ENCODE assay signal across 19 cellular contexts in genomic region chr21:33973268-33973667, GRCh38. TPM values are rescaled to one million over a fixed set of nuclear protein-coding genes. Genes with fewer than 3 reads are reported as not detected.
DNase-seq lines count a peak whose midpoint lies in the region; ATAC-seq, FAIRE-seq and TF ChIP-seq lines count a peak whose summit lies in the region.
"Had no signal": no experiment of that assay in that cellular context is flagged by ENCODE, and none has a peak within 500 bp of the region (broad histone marks: within the 10 kb centered on the region; RNA-seq: fewer than 3 reads in every experiment).

No MANE protein-coding gene starts in this region.

- H3K4me2 ChIP-seq in IMR-90 (ENCODE audit: low read depth, low read length), result no peak overlapping the region
- H3K4me2 ChIP-seq in astrocyte (ENCODE audit: low read length), result no peak overlapping the region
- H3K4me2 ChIP-seq in OCI-LY7 (ENCODE audit: low read length), result no peak overlapping the region

- POLR2A ChIA-PET in IMR-90 (lab: Charles Lee; ENCODE audit: unreplicated experiment), result interaction anchor here (0.6 kb wide), 1 partner anchor 595 kb away, joined by 3 read pairs; no protein-coding TSS in a partner anchor
- POLR2A ChIA-PET in OCI-LY7 (lab: Charles Lee), result interaction anchor here (1.5 kb wide), 1 partner anchor 9 kb away, joined by 3 read pairs; no protein-coding TSS in a partner anchor

- H3K9me3 Mint-ChIP-seq in activated naive CD4-positive, alpha-beta T cell treated with anti-CD3 and anti-CD28 coated beads, Interleukin-2, amount 50 U/mL, for 24 hours, result no peaks in the 10 kb centered on the region
- peaks cover 5 to 8% of the 10 kb centered on the region in 2 donors for H3K9me3 Mint-ChIP-seq in activated naive CD4-positive, alpha-beta T cell treated with anti-CD3 and anti-CD28 coated beads, Interleukin-2, amount 50 U/mL, for 72 hours
- H3K9me3 Mint-ChIP-seq in astrocyte (ENCODE audit: unreplicated experiment) (no peaks in the 10 kb centered on the region), osteocyte (ENCODE audit: unreplicated experiment) (no peaks in the 10 kb centered on the region)

- no TSS peak for BruUV-seq in IMR-90 (replicated peaks; lab: Mats Ljungman, UMichigan)
- BruUV-seq in OCI-LY7 (replicated peaks; lab: Mats Ljungman, UMichigan), result no TSS peak

- H3K79me2 ChIP-seq in astrocyte (ENCODE audit: insufficient read depth, low read length) (no peaks in the 10 kb centered on the region), OCI-LY7 (ENCODE audit: insufficient read depth, low read depth, low read length) (no peaks in the 10 kb centered on the region)

- FAIRE-seq in astrocyte (lab: Jason Lieb, UNC), result no peak
- FAIRE-seq: A204.1 had no signal

- H2AK5ac ChIP-seq in IMR-90 (ENCODE audit: low read depth, low read length), result peak overlapping the region; percentile 26; the same call in 1 of the 2 replicates

- H2BK5ac ChIP-seq in IMR-90 (ENCODE audit: low read depth, low read length, poor library complexity, severe bottlenecking), result no peak overlapping the region

- H2BK120ac ChIP-seq in IMR-90 (ENCODE audit: low read depth, low read length), result peak overlapping the region; percentile 0; the same call in 1 of the 2 replicates

- no peaks in the 10 kb centered on the region for H3K27me3 Mint-ChIP-seq in activated naive CD4-positive, alpha-beta T cell treated with anti-CD3 and anti-CD28 coated beads, Interleukin-2, amount 50 U/mL, for 24 hours
- no peaks in the 10 kb centered on the region for H3K27me3 Mint-ChIP-seq in astrocyte (ENCODE audit: low read depth, unreplicated experiment)
- no peaks in the 10 kb centered on the region for H3K27me3 Mint-ChIP-seq in osteocyte (ENCODE audit: unreplicated experiment)

- no peaks in the 10 kb centered on the region; a peak in 1 of 4 replicates for H3K79me1 ChIP-seq in IMR-90 (ENCODE audit: low read depth in 1 of 2, low read length in 2 of 2)

- peaks cover 26% of the 10 kb centered on the region for H3K9me1 ChIP-seq in IMR-90 (ENCODE audit: insufficient read depth, low read length)

- TF ChIP-seq POLR2A in IMR-90 (IDR thresholded peaks at IDR 0.05; ENCODE audit: low read depth, low read length) (no peak), spleen (IDR thresholded peaks at IDR 0.05) (no peak)

- H3K27ac Mint-ChIP-seq in activated naive CD4-positive, alpha-beta T cell treated with anti-CD3 and anti-CD28 coated beads, Interleukin-2, amount 50 U/mL, for 24 hours, result peak overlapping the region; percentile 53
- H3K27ac Mint-ChIP-seq in activated naive CD4-positive, alpha-beta T cell treated with anti-CD3 and anti-CD28 coated beads, Interleukin-2, amount 50 U/mL, for 72 hours, result no peak overlapping the region
- H3K27ac Mint-ChIP-seq in astrocyte (ENCODE audit: unreplicated experiment) (no peak overlapping the region), osteocyte (ENCODE audit: unreplicated experiment) (no peak overlapping the region)

- H3K9me2 ChIP-seq in OCI-LY7 (ENCODE audit: insufficient read depth, low read length), result no peaks in the 10 kb centered on the region

- H3K14ac ChIP-seq in IMR-90 (replicated peaks; ENCODE audit: low read depth, low read length), result no peak overlapping the region

- in situ Hi-C loops in IMR-90 (cut with MboI; ENCODE audit: low sequenced_read_pairs), result no loop called here

- no peak overlapping the region for H2BK20ac ChIP-seq in IMR-90 (ENCODE audit: low read depth, low read length)

- no peak overlapping the region for H3K23ac ChIP-seq in IMR-90 (ENCODE audit: low read depth, low read length)

- H3K9me3 ChIP-seq in IMR-90 (ENCODE audit: control insufficient read depth, insufficient read depth, low read length), result no peaks in the 10 kb centered on the region
- H3K9me3 ChIP-seq in astrocyte (ENCODE audit: insufficient read depth, low read depth, low read length), result no peaks in the 10 kb centered on the region
- no peaks in the 10 kb centered on the region for H3K9me3 ChIP-seq in spleen
- no peaks in the 10 kb centered on the region for H3K9me3 ChIP-seq in OCI-LY7 (ENCODE audit: low read length)
- H3K9me3 ChIP-seq: Peyer's patch had no signal

- H3K4me1 Mint-ChIP-seq in activated naive CD4-positive, alpha-beta T cell treated with anti-CD3 and anti-CD28 coated beads, Interleukin-2, amount 50 U/mL, for 24 hours, result peaks cover 61% of the 10 kb centered on the region
- H3K4me1 Mint-ChIP-seq in astrocyte (ENCODE audit: low read depth, unreplicated experiment) (peaks cover 65% of the 10 kb centered on the region), osteocyte (ENCODE audit: unreplicated experiment) (peaks cover 71% of the 10 kb centered on the region)

- dilution Hi-C loops in IMR-90 (cut with HindIII; ENCODE audit: low sequenced_read_pairs, unreplicated experiment), result no loop called here

- intact Hi-C loops in IMR-90 (cut with micrococcal nuclease), result no loop called here
- intact Hi-C loops in spleen (cut with DNase I; ENCODE audit: low total_unique reads), result no loop called here
- intact Hi-C loops in OCI-LY7 (cut with micrococcal nuclease; ENCODE audit: unreplicated experiment), result no loop called here

- peak overlapping the region; percentile 22; the same call in 1 of the 2 replicates for H3K4ac ChIP-seq in IMR-90 (ENCODE audit: low read depth, low read length)

- H4K91ac ChIP-seq in IMR-90 (ENCODE audit: insufficient read depth, low read depth, low read length), result no peak overlapping the region

- H3K36me3 Mint-ChIP-seq in activated naive CD4-positive, alpha-beta T cell treated with anti-CD3 and anti-CD28 coated beads, Interleukin-2, amount 50 U/mL, for 24 hours, result peaks cover 14% of the 10 kb centered on the region
- H3K36me3 Mint-ChIP-seq in activated naive CD4-positive, alpha-beta T cell treated with anti-CD3 and anti-CD28 coated beads, Interleukin-2, amount 50 U/mL, for 72 hours, result peaks cover 0 to 26% of the 10 kb centered on the region in 2 donors
- H3K36me3 Mint-ChIP-seq in astrocyte (ENCODE audit: low read depth, unreplicated experiment) (no peaks in the 10 kb centered on the region), osteocyte (ENCODE audit: unreplicated experiment) (no peaks in the 10 kb centered on the region)

- no peak for ATAC-seq in activated naive CD4-positive, alpha-beta T cell treated with anti-CD3 and anti-CD28 coated beads, Interleukin-2, amount 50 U/mL, for 72 hours
- no peak for ATAC-seq in IMR-90 (ENCODE audit: low read depth)
- ATAC-seq: HCT116 had no signal

- H3K36me3 ChIP-seq in IMR-90 (ENCODE audit: control insufficient read depth, insufficient read depth, low read length) (no peaks in the 10 kb centered on the region), astrocyte (ENCODE audit: insufficient read depth, low read length) (no peaks in the 10 kb centered on the region), spleen (no peaks in the 10 kb centered on the region), OCI-LY7 (ENCODE audit: insufficient read depth, low read length) (no peaks in the 10 kb centered on the region)
- H3K36me3 ChIP-seq: Peyer's patch had no signal

- TF ChIP-seq CTCF in IMR-90 (conservative IDR thresholded peaks at IDR 0.05; ENCODE audit: low read depth, low read length) (no peak), astrocyte (IDR thresholded peaks at IDR 0.05; ENCODE audit: insufficient read depth, low read depth, low read length) (no peak), osteocyte (IDR thresholded peaks at IDR 0.05) (no peak), spleen (IDR thresholded peaks at IDR 0.05 in 8 of 11, conservative IDR thresholded peaks at IDR 0.05 in 3 of 11) (no peak), OCI-LY7 (conservative IDR thresholded peaks at IDR 0.05; ENCODE audit: low read length) (no peak)

- H3K27ac ChIP-seq in IMR-90 (ENCODE audit: insufficient read depth, low read length) (no peak overlapping the region), astrocyte (ENCODE audit: low read depth, low read length) (no peak overlapping the region), spleen (no peak overlapping the region), OCI-LY7 (ENCODE audit: low read depth, low read length, poor library complexity, severe bottlenecking) (no peak overlapping the region)
- H3K27ac ChIP-seq: C4-2B, GM23248, Peyer's patch had no signal

- peaks cover 29% of the 10 kb centered on the region for H3K4me1 ChIP-seq in IMR-90 (ENCODE audit: control insufficient read depth, insufficient read depth, low read length)
- H3K4me1 ChIP-seq in astrocyte (ENCODE audit: insufficient read depth, low read length), result peaks cover 59% of the 10 kb centered on the region
- peaks cover 17 to 30% (median 26%) of the 10 kb centered on the region in 6 donors for H3K4me1 ChIP-seq in spleen
- peaks cover 39% of the 10 kb centered on the region for H3K4me1 ChIP-seq in OCI-LY7 (ENCODE audit: insufficient read depth, low read length, poor library complexity, severe bottlenecking)

- peak overlapping the region; percentile 23; the same call in 1 of the 3 replicates for H2BK15ac ChIP-seq in IMR-90 (ENCODE audit: low read depth, low read length)

- no peak for TF ChIP-seq RAD21 in IMR-90 (IDR thresholded peaks at IDR 0.05; ENCODE audit: low read length)

- 80% methylated on average over 1 of the region's 5 CpGs; no CpG with 5 or more reads in 1 of the 2 experiments for WGBS in IMR-90 (ENCODE audit: extremely low coverage in 2 of 2, insufficient read length in 1 of 2), 2 experiments
- WGBS in spleen, 5 donors, result 87 to 93% (median 89%) methylated on average over 5 of the region's 5 CpGs

- no peak overlapping the region for H2AK9ac ChIP-seq in IMR-90 (replicated peaks; ENCODE audit: low read depth, low read length, poor library complexity)

- H4K5ac ChIP-seq in IMR-90 (ENCODE audit: low read depth, low read length), result no peak overlapping the region

- CTCF ChIA-PET in IMR-90 (lab: Yijun Ruan, JAX), result no interaction called here
- CTCF ChIA-PET in OCI-LY7 (lab: Charles Lee; ENCODE audit: unreplicated experiment), result interaction anchor here (0.6 kb wide), 1 partner anchor 93 kb away, joined by 3 read pairs; no protein-coding TSS in a partner anchor

- H4K20me1 ChIP-seq in IMR-90 (ENCODE audit: insufficient read depth, low read length) (no peaks in the 10 kb centered on the region), astrocyte (ENCODE audit: insufficient read depth, low read length) (no peaks in the 10 kb centered on the region), OCI-LY7 (ENCODE audit: insufficient read depth, low read length) (no peaks in the 10 kb centered on the region)

- H4K8ac ChIP-seq in IMR-90 (ENCODE audit: low read depth in 2 of 2, low read length in 2 of 2), result peak overlapping the region in 1 of 2 experiments; percentile 16; a peak in 1 of 4 replicates

- no peak overlapping the region for H3K18ac ChIP-seq in IMR-90 (ENCODE audit: low read depth, low read length)

- no peaks in the 10 kb centered on the region for H3K27me3 ChIP-seq in IMR-90 (ENCODE audit: control insufficient read depth, insufficient read depth, low read length)
- H3K27me3 ChIP-seq in astrocyte (ENCODE audit: insufficient read depth, low read length), result no peaks in the 10 kb centered on the region
- no peaks in the 10 kb centered on the region for H3K27me3 ChIP-seq in spleen (replicated peaks in 1 of 7)
- H3K27me3 ChIP-seq: Peyer's patch had no signal

- H2AFZ ChIP-seq in IMR-90 (replicated peaks; ENCODE audit: low read length, poor library complexity) (peak overlapping the region; percentile 46), astrocyte (ENCODE audit: low read depth, low read length) (no peak overlapping the region), OCI-LY7 (ENCODE audit: low read length) (no peak overlapping the region)
- H2AFZ ChIP-seq: GM23248 had no signal

- H3K4me3 ChIP-seq in IMR-90 (ENCODE audit: insufficient read depth, low read depth, low read length), result no peak overlapping the region
- no peak overlapping the region for H3K4me3 ChIP-seq in astrocyte (ENCODE audit: insufficient read depth, low read depth, low read length)
- no peak overlapping the region for H3K4me3 ChIP-seq in spleen
- no peak overlapping the region for H3K4me3 ChIP-seq in OCI-LY7 (ENCODE audit: low read depth, low read length, poor library complexity, severe bottlenecking)
- H3K4me3 ChIP-seq: GM23248, Peyer's patch had no signal

- no peak overlapping the region for H3K56ac ChIP-seq in IMR-90 (ENCODE audit: extremely low read depth, insufficient read depth, low read length)

- no peak for DNase-seq in activated naive CD4-positive, alpha-beta T cell treated with anti-CD3 and anti-CD28 coated beads, Interleukin-2, amount 50 U/mL, for 72 hours (ENCODE audit: low spot score in 2 of 2)
- DNase-seq in IMR-90 (no peak), astrocyte (ENCODE audit: low read depth) (peak; percentile 34), osteocyte (ENCODE audit: extremely low spot score, unreplicated experiment) (peak; percentile 48), spleen (no peak), OCI-LY7 (ENCODE audit: low spot score) (no peak), COLO829 (ENCODE audit: low spot score) (no peak)
- DNase-seq: DMS79, GDM1, GM23248, NCI-H1048, NCI-H146, NCI-H82, Peyer's patch, Right ventricle myocardium superior had no signal

- H3K4me3 Mint-ChIP-seq in activated naive CD4-positive, alpha-beta T cell treated with anti-CD3 and anti-CD28 coated beads, Interleukin-2, amount 50 U/mL, for 24 hours, result no peak overlapping the region
- no peak overlapping the region for H3K4me3 Mint-ChIP-seq in astrocyte (ENCODE audit: unreplicated experiment)
- no peak overlapping the region for H3K4me3 Mint-ChIP-seq in osteocyte (ENCODE audit: unreplicated experiment)

- H3K9ac ChIP-seq in IMR-90 (ENCODE audit: low read depth, low read length) (no peak overlapping the region), astrocyte (ENCODE audit: low read length) (no peak overlapping the region)
- H3K9ac ChIP-seq: GM23248 had no signal

RNA-seq across cellular contexts. Expression of gene ATP5PO, which starts 57.7 kb away (rescaled TPM):
- 100 to 1,000 TPM; 208 to 242 TPM for total RNA-seq in activated naive CD4-positive, alpha-beta T cell treated with anti-CD3 and anti-CD28 coated beads, Interleukin-2, amount 50 U/mL, for 72 hours
- total RNA-seq in IMR-90 (2012; rRNA removed), result 154 and 237 TPM in 2 replicates
- 220 and 250 TPM in 2 replicates for polyA plus RNA-seq in IMR-90 (2012; rRNA removed)
- polyA plus RNA-seq in IMR-90 (2012; cell fraction: cytosol; rRNA removed), result 150 and 346 TPM in 2 replicates
- 33.0 and 110 TPM in 2 replicates for polyA plus RNA-seq in IMR-90 (2012; cell fraction: nucleus; rRNA removed; ENCODE audit: low replicate concordance)
- 163 and 171 TPM in 2 replicates for total RNA-seq in astrocyte
- 150 and 152 TPM in 2 replicates for total RNA-seq in osteocyte
- 100 to 1,000 TPM in 6 of 7 donors, 10 to 100 TPM in 1; 97.6 to 154 (median 125) TPM for total RNA-seq in spleen
- 100 to 1,000 TPM; 245 to 286 (median 255) TPM for polyA plus RNA-seq in spleen
- 180 and 210 TPM in 2 replicates for total RNA-seq in OCI-LY7 (2014; rRNA removed; shearing (Covaris generic))
- total RNA-seq in OCI-LY7 (2022), result 206 and 227 TPM in 2 replicates

Comparison
In these comparisons a context has a peak if more than half of its experiments do, and no peak if none do; other contexts are left out.
1. DNase-seq: peak in astrocyte (single experiment) and osteocyte (single experiment); none in activated naive CD4-positive, alpha-beta T cell treated with anti-CD3 and anti-CD28 coated beads, Interleukin-2, amount 50 U/mL, for 72 hours (0 of 2), IMR-90 (single experiment), spleen (single experiment), OCI-LY7 (single experiment) and COLO829 (single experiment).